Comparison of ENCODE assay signal across 1 cellular context in the genomic region with DNA sequence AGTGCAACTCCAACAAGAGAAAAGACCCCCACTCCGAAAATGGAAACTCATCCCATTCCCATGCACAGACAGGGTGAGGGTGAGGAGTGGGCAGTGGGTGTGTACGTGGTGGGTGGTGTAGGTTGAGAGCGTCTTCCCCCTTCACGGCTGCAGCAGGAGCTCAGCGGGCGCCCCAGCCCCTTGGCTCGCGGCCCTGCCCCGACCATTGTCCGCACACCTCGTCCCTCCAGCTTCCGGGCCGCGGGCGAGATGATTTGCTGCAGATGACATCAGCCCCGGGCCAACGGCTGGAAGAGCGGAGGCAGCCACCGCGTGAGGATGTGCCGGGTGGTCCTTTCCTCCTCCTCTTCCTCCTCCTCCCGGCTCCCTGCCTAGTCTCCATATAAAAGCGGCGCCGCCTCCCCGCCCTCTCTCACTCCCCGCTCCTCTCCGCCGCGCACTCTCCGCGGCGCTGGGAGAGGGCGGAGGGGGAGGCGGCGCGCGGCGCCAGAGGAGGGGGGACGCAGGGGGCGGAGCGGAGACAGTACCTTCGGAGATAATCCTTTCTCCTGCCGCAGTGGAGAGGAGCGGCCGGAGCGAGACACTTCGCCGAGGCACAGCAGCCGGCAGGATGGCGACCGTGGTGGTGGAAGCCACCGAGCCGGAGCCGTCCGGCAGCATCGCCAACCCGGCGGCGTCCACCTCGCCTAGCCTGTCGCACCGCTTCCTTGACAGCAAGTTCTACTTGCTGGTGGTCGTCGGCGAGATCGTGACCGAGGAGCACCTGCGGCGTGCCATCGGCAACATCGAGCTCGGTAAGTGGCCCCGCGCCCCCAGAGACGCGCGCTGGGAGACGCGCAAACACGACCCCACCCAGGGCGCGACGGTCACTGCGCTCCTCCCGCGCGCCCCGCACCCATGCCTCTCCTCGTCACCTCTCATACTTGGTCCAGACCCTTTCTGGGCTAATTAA.
TF ChIP-seq lines count a peak whose summit lies in the region.

TSS of gene MAP1B (plus strand) at position 554 of the 952 bp plus-strand sequence. CDS start at position 611, 57 bp downstream.

TF ChIP-seq in H1, 55 proteins besides CTCF, POLR2A, EP300 and RAD21:
- TF ChIP-seq JUND (IDR thresholded peaks at IDR 0.05; ENCODE audit: low read length) (peak; percentile 77; the same call in 1 of the 2 replicates), TBP (IDR thresholded peaks at IDR 0.05; ENCODE audit: low read depth, low read length) (peak; percentile 64), EGR1 (IDR thresholded peaks at IDR 0.05; ENCODE audit: borderline replicate concordance, low read depth, low read length) (peak; percentile 84), POU5F1 (IDR thresholded peaks at IDR 0.05; ENCODE audit: low read depth, low read length) (0 out of 2 replicates have a peak, but pooled peaks have one; percentile 42), ASH2L (IDR thresholded peaks at IDR 0.05; ENCODE audit: low read length) (peak; percentile 96), SIN3A (conservative IDR thresholded peaks at IDR 0.05 in 1 of 2, IDR thresholded peaks at IDR 0.05 in 1 of 2; ENCODE audit: low read depth in 1 of 2, low read length in 2 of 2) (peak in 1 of 2 experiments; percentile 66; a peak in 2 of 4 replicates), TAF1 (IDR thresholded peaks at IDR 0.05; ENCODE audit: low read depth, low read length) (peak; percentile 86), GABPA (IDR thresholded peaks at IDR 0.05; ENCODE audit: borderline replicate concordance, insufficient read depth, low read length) (no peak), CREB1 (IDR thresholded peaks at IDR 0.05) (no peak; the same call in 1 of the 2 replicates), PHF8 (conservative IDR thresholded peaks at IDR 0.05; ENCODE audit: low read depth, low read length) (peak; percentile 43), ATF3 (IDR thresholded peaks at IDR 0.05; ENCODE audit: insufficient read depth, low read depth, low read length) (no peak), SP1 (IDR thresholded peaks at IDR 0.05; ENCODE audit: low read depth, low read length) (no peak; the same call in 1 of the 2 replicates), SP2 (IDR thresholded peaks at IDR 0.05; ENCODE audit: low read length) (no peak), ATF2 (IDR thresholded peaks at IDR 0.05; ENCODE audit: low read length) (peak; percentile 97), KDM4A (IDR thresholded peaks at IDR 0.05; ENCODE audit: low read depth, low read length, severe bottlenecking) (peak; percentile 77), BRCA1 (IDR thresholded peaks at IDR 0.05; ENCODE audit: low read depth, low read length) (no peak), POLR2AphosphoS5 (IDR thresholded peaks at IDR 0.05; ENCODE audit: low read depth, low read length) (peak; percentile 5), RBBP5 (IDR thresholded peaks at IDR 0.05; ENCODE audit: borderline replicate concordance, low read depth, low read length) (peak; percentile 97), CTBP2 (IDR thresholded peaks at IDR 0.05; ENCODE audit: borderline replicate concordance, insufficient read depth, insufficient read length, low read length) (peak; percentile 97), SUZ12 (IDR thresholded peaks at IDR 0.05; ENCODE audit: low read length) (0 out of 2 replicates have a peak, but pooled peaks have one; percentile 33), CHD7 (IDR thresholded peaks at IDR 0.05; ENCODE audit: insufficient replicate concordance, low read length) (no peak), HDAC2 (IDR thresholded peaks at IDR 0.05; ENCODE audit: borderline replicate concordance in 1 of 2, low read depth in 2 of 2, low read length in 2 of 2) (peak in 1 of 2 experiments; percentile 20; a peak in 1 of 4 replicates), YY1 (IDR thresholded peaks at IDR 0.05; ENCODE audit: low read depth, low read length) (peak; percentile 51), USF2 (IDR thresholded peaks at IDR 0.05; ENCODE audit: low read length) (no peak), SP4 (IDR thresholded peaks at IDR 0.05; ENCODE audit: low read length) (peak; percentile 42; the same call in 1 of the 2 replicates), TAF7 (optimal IDR thresholded peaks at IDR 0.05; ENCODE audit: borderline replicate concordance, low read depth, low read length) (peak; percentile 18), KDM1A (IDR thresholded peaks at IDR 0.05; ENCODE audit: borderline replicate concordance, low read length) (peak; percentile 51; the same call in 1 of the 2 replicates), GTF2F1 (IDR thresholded peaks at IDR 0.05; ENCODE audit: borderline replicate concordance, low read depth, low read length) (0 out of 2 replicates have a peak, but pooled peaks have one; percentile 9), RNF2 (IDR thresholded peaks at IDR 0.05; ENCODE audit: borderline replicate concordance, low read depth, low read length, missing control alignments, poor library complexity, severe bottlenecking) (no peak)
- TF ChIP-seq, protein P1, sequence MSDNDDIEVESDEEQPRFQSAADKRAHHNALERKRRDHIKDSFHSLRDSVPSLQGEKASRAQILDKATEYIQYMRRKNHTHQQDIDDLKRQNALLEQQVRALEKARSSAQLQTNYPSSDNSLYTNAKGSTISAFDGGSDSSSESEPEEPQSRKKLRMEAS (IDR thresholded peaks at IDR 0.05) = peak; percentile 83
TF ChIP-seq in H1: peak in this region for 21.
